1 cellular context compared by ENCODE assay signal in genomic region chr1:10670190-10670589, GRCh38.
TF ChIP-seq lines count a peak whose summit lies in the region.

No MANE protein-coding gene starts in this region.

TF ChIP-seq in HepG2, 621 proteins besides CTCF, POLR2A, EP300 and RAD21 (continued from another document):
- TF ChIP-seq ELF4 (CRISPR knock-in tag; IDR thresholded peaks at IDR 0.05; ENCODE audit: borderline replicate concordance): no peak
- TF ChIP-seq THAP11 (CRISPR knock-in tag; IDR thresholded peaks at IDR 0.05): no peak
- TF ChIP-seq MZF1 (CRISPR knock-in tag; IDR thresholded peaks at IDR 0.05; ENCODE audit: borderline replicate concordance): no peak
- TF ChIP-seq ZNF333 (CRISPR knock-in tag; IDR thresholded peaks at IDR 0.05; ENCODE audit: borderline replicate concordance): no peak
- no peak for TF ChIP-seq STAG1 (CRISPR knock-in tag; IDR thresholded peaks at IDR 0.05)
- no peak for TF ChIP-seq MBNL3 (CRISPR knock-in tag; conservative IDR thresholded peaks at IDR 0.05)
- no peak for TF ChIP-seq SETDB1 (CRISPR knock-in tag; IDR thresholded peaks at IDR 0.05; ENCODE audit: borderline replicate concordance)
